ENCODE assay signal across 17 cellular contexts in genomic region chr1:55981015-55981635, GRCh38.
"Had no signal": no experiment of that assay in that cellular context is flagged by ENCODE, and none has a peak within 500 bp of the region (broad histone marks: within the 10 kb centered on the region; RNA-seq: fewer than 3 reads in every experiment).

No MANE protein-coding gene starts in this region.

- H3K4me3 ChIP-seq: ascending aorta, esophagus squamous epithelium, mucosa of descending colon, thyroid gland had no signal

- H3K36me3 ChIP-seq: ascending aorta, esophagus squamous epithelium, thyroid gland had no signal

- ATAC-seq: activated CD4-positive, alpha-beta T cell treated with anti-CD3 and anti-CD28 coated beads for 36 hours; activated naive CD8-positive, alpha-beta T cell treated with anti-CD3 and anti-CD28 coated beads, Interleukin-2, amount 50 U/mL, for 24 hours; effector memory CD8-positive, alpha-beta T cell; mucosa of descending colon had no signal

- DNase-seq: activated CD4-positive, alpha-beta memory T cell treated with anti-CD3 and anti-CD28 coated beads, Interleukin-2, amount 10 ng/mL, durations not matched to agents 7 days and 5 days; activated CD4-positive, alpha-beta T cell treated with anti-CD3 and anti-CD28 coated beads for 36 hours; activated naive CD4-positive, alpha-beta T cell treated with anti-CD3 and anti-CD28 coated beads, Interleukin-2, amount 10 ng/mL, durations not matched to agents 7 days and 5 days; activated naive CD8-positive, alpha-beta T cell treated with anti-CD3 and anti-CD28 coated beads, Interleukin-2, amount 50 U/mL, for 24 hours; activated T-cell treated with anti-CD3 and anti-CD28 coated beads, Interleukin-2, amount 50 U/mL, for 1 hour; effector memory CD8-positive, alpha-beta T cell; esophagus squamous epithelium; mucosa of descending colon; naive B cell; stimulated activated CD4-positive, alpha-beta T cell treated with anti-CD3 and anti-CD28 coated beads, Interleukin-12 subunit alpha, Interleukin-12 subunit beta, amount 100 ng/mL, for 4 hours; stimulated activated CD4-positive, alpha-beta T cell treated with anti-CD3 and anti-CD28 coated beads, Interleukin-1b, Interleukin-23, amount 100 ng/mL, for 48 hours; stimulated activated CD8-positive, alpha-beta memory T cell treated with anti-CD3 and anti-CD28 coated beads, Interleukin-4, amount 100 ng/mL, for 48 hours; stimulated activated naive CD4-positive, alpha-beta T cell; SW 1271; T-helper 2 cell; thyroid gland had no signal

- H3K27me3 ChIP-seq: ascending aorta, esophagus squamous epithelium, thyroid gland had no signal

- H3K27ac ChIP-seq: ascending aorta, esophagus squamous epithelium, thyroid gland had no signal

- H3K4me1 ChIP-seq: ascending aorta had no signal

- H3K9me3 ChIP-seq: esophagus squamous epithelium, mucosa of descending colon, thyroid gland had no signal
